In the genomic region with DNA sequence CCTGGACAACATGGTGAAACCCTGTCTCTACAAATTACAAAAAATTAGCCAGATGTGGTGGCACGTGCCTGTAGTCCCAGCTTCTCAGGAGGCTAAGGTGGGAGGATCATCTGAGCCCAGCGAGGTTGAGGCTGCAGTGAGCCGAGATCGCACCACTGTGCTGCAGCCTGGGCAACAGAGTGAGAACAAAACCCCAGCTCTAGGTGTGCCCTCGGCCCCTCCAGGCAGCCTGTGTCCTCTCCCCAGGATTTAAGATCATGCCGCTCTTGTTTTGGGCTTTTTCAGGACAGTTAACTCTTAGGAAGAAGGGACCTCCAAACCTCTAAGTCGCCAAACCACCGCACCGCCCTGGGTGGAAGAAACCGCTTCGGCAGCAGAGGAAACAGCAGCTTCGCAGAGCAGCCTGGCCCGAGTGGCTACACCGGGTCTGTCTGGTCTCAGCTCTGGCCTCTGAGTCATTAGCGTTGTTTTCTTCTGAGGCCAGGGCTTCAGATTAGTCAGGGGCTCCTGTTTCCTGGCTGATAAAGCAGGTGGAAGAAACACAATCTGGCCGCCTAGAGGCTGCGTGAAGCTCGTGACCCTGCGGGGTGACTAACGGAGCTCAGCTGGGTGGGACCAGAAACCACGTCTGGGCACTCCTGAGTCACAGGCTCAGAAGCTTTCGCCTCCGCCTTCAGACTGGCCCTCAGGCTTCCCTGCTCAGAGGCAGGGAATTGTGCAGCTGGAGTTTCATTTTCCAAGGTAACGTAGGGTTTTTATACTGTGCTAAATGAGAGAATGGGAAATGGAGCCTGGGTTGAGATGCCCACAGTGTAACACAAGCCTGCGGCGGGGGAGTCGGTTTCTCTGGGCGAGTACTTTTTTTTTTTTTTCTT, we compare ENCODE assay signal across 8 cellular contexts. TPM values are rescaled to one million over a fixed set of nuclear protein-coding genes. Genes with fewer than 3 reads are reported as not detected.
DNase-seq lines count a peak whose midpoint lies in the region; ATAC-seq, FAIRE-seq and TF ChIP-seq lines count a peak whose summit lies in the region.

No MANE protein-coding gene starts in this region.

- peak overlapping the region; percentile 85 for H3K27ac ChIP-seq in GM23248

- intact Hi-C loops in activated B cell treated with CpG ODN at 0.5 μM for 24 hours (cut with micrococcal nuclease): loop anchor here (2.0 kb wide), 1 partner anchor 45 kb away; the partner anchor contains the start of gene CHAF1B

- H3K4me3 Mint-ChIP-seq in activated B cell treated with CpG ODN at 0.5 μM for 24 hours: peak overlapping the region; percentile 81

- peak overlapping the region; percentile 21; the same call in 1 of the 2 replicates for H2AFZ ChIP-seq in GM23248

- WGBS in GM23248 (ENCODE audit: low coverage in 1 of 2, low lambda C conversion rate in 2 of 2, missing lambda C conversion rate in 2 of 2), 2 experiments: 20 to 29% methylated on average over 27 of the region's 28 CpGs

- H3K4me2 ChIP-seq in GM23248 (ENCODE audit: unreplicated experiment): peak overlapping the region; percentile 81

- H3K27me3 ChIP-seq in GM23248 (replicated peaks; ENCODE audit: insufficient read depth) (no peaks in the 10 kb centered on the region), bronchial epithelial cell (ENCODE audit: control insufficient read depth, insufficient read depth, low read length) (no peaks in the 10 kb centered on the region)

- ATAC-seq in activated B cell treated with CpG ODN at 0.5 μM for 24 hours (ENCODE audit: low read depth): peak; percentile 95

- H3K4me1 Mint-ChIP-seq in activated B cell treated with CpG ODN at 0.5 μM for 24 hours: peaks cover 18% of the 10 kb centered on the region

- peak overlapping the region; percentile 92 for H3K27ac Mint-ChIP-seq in activated B cell treated with CpG ODN at 0.5 μM for 24 hours

- no peaks in the 10 kb centered on the region for H3K79me2 ChIP-seq in GM23248 (ENCODE audit: insufficient read depth)

- peaks cover 26% of the 10 kb centered on the region for H3K4me1 ChIP-seq in GM23248 (ENCODE audit: insufficient read depth)

- no peak for TF ChIP-seq CTCF in activated B cell treated with CpG ODN at 0.5 μM for 24 hours (IDR thresholded peaks at IDR 0.05)
- TF ChIP-seq CTCF in bronchial epithelial cell (IDR thresholded peaks at IDR 0.05; ENCODE audit: insufficient read depth, low read length, severe bottlenecking): peak; percentile 28

- POLR2A ChIA-PET in activated B cell treated with CpG ODN at 0.5 μM for 24 hours (lab: Charles Lee): interaction anchor here (0.6 to 1.4 kb wide), 4 partner anchors 42 to 1134 kb away, joined by 3 to 9 read pairs (median 5); no protein-coding TSS in a partner anchor

- H3K27me3 Mint-ChIP-seq in activated B cell treated with CpG ODN at 0.5 μM for 24 hours: peaks cover 31% of the 10 kb centered on the region

- H3K36me3 Mint-ChIP-seq in activated B cell treated with CpG ODN at 0.5 μM for 24 hours (ENCODE audit: low read depth): no peaks in the 10 kb centered on the region

- no peaks in the 10 kb centered on the region for H3K9me3 Mint-ChIP-seq in activated B cell treated with CpG ODN at 0.5 μM for 24 hours

- FAIRE-seq in bronchial epithelial cell (lab: Jason Lieb, UNC): peak; percentile 88

- H3K4me3 ChIP-seq in GM08714 (ENCODE audit: low read length): peak overlapping the region; percentile 8; the same call in 1 of the 2 replicates
- peak overlapping the region; percentile 60 for H3K4me3 ChIP-seq in GM23248
- H3K4me3 ChIP-seq in bronchial epithelial cell (ENCODE audit: low read depth, low read length): peak overlapping the region; percentile 26

- peak overlapping the region; percentile 75 for H3K9ac ChIP-seq in GM23248

- no peaks in the 10 kb centered on the region for H3K9me3 ChIP-seq in GM23248 (ENCODE audit: low read depth)

- no peaks in the 10 kb centered on the region for H3K9me2 ChIP-seq in GM23248 (ENCODE audit: insufficient read depth)

- peak; percentile 100 for DNase-seq in GM23248
- peak; percentile 91 for DNase-seq in KBM-7
- DNase-seq in activated B cell treated with CpG ODN at 0.5 μM for 24 hours: peak; percentile 48
- DNase-seq in bronchial epithelial cell (ENCODE audit: low read depth): peak; percentile 100
- peak; percentile 91 for DNase-seq in left kidney (ENCODE audit: low read depth, low spot score)
- DNase-seq in stimulated activated CD4-positive, alpha-beta T cell treated with anti-CD3 and anti-CD28 coated beads, Interleukin-4, amount 100 ng/mL, for 4 hours: peak; percentile 41 to 67
- DNase-seq in NCI-H526 (lab: John Stamatoyannopoulos, UW): no peak

- in situ Hi-C loops in GM23248 (cut with MboI): loop anchor here (10.0 kb wide), 1 partner anchor 165 kb away; no protein-coding TSS in a partner anchor
- in situ Hi-C loops in KBM-7 (cut with MboI; ENCODE audit: low pct_unique_long_range_greater_than_20kb, low sequenced_read_pairs): no loop called here

- peaks cover 19% of the 10 kb centered on the region for H3F3A ChIP-seq in GM23248 (ENCODE audit: insufficient read depth)

- no peaks in the 10 kb centered on the region for H4K20me1 ChIP-seq in GM23248 (ENCODE audit: insufficient read depth)

- CTCF ChIA-PET in activated B cell treated with CpG ODN at 0.5 μM for 24 hours (lab: Charles Lee): no interaction called here

- H3K36me3 ChIP-seq in GM23248 (ENCODE audit: low read depth) (no peaks in the 10 kb centered on the region), bronchial epithelial cell (ENCODE audit: control insufficient read depth, insufficient read depth, low read length) (no peaks in the 10 kb centered on the region)

RNA-seq across cellular contexts. Expression of gene CHAF1B, which starts 44.7 kb away (rescaled TPM):
- 3.0 and 3.3 TPM in 2 replicates for total RNA-seq in GM23248 (2014; rRNA removed; shearing (Covaris generic))
- 5.2 and 5.3 TPM in 2 replicates for polyA plus RNA-seq in GM23248 (2016; fragmentation: Nextera tagmentation; extraction: Ambion mirVana)
- 5.6 and 6.2 TPM in 2 replicates for total RNA-seq in activated B cell treated with CpG ODN at 0.5 μM for 24 hours
- total RNA-seq in bronchial epithelial cell: 1.1 and 1.3 TPM in 2 replicates

RNA-seq across cellular contexts. Expression of gene CLDN14, which starts 50.0 kb away (rescaled TPM):
- 0.51 TPM in 1 of 2 replicates, not detected in the other for total RNA-seq in GM23248 (2014; rRNA removed; shearing (Covaris generic))
- polyA plus RNA-seq in GM23248 (2016; fragmentation: Nextera tagmentation; extraction: Ambion mirVana): 0.28 TPM in 1 of 2 replicates, not detected in the other
- 0.58 and 0.64 TPM in 2 replicates for total RNA-seq in activated B cell treated with CpG ODN at 0.5 μM for 24 hours
- not detected in 2 replicates for total RNA-seq in bronchial epithelial cell

Comparison
In these comparisons a context has a peak if more than half of its experiments do, and no peak if none do; other contexts are left out.
1. H3K4me3 ChIP-seq: peak in every context shown above with its lines; median percentile 60 in GM23248; 26 in bronchial epithelial cell; 8 in GM08714.
2. DNase-seq: peak in GM23248 (single experiment), KBM-7 (single experiment), activated B cell treated with CpG ODN at 0.5 μM for 24 hours (single experiment), bronchial epithelial cell (single experiment), left kidney (single experiment) and stimulated activated CD4-positive, alpha-beta T cell treated with anti-CD3 and anti-CD28 coated beads, Interleukin-4, amount 100 ng/mL, for 4 hours (2 of 2); none in NCI-H526 (0 of 2).